2 cellular contexts compared by ENCODE assay signal in genomic region chr10:106500585-106501525, GRCh38.
A peak's percentile ranks its signal among the peaks of the same experiment; 100 is the strongest.
TF ChIP-seq lines count a peak whose summit lies in the region.

No MANE protein-coding gene starts in this region.

TF ChIP-seq in IMR-90, 13 proteins besides CTCF, POLR2A, EP300 and RAD21:
- TF ChIP-seq CHD1 (IDR thresholded peaks at IDR 0.05; ENCODE audit: low read depth, low read length) (no peak), NFE2L2 (IDR thresholded peaks at IDR 0.05; ENCODE audit: low read depth, low read length) (no peak), SMC3 (IDR thresholded peaks at IDR 0.05; ENCODE audit: low read depth, low read length) (no peak), FOS (IDR thresholded peaks at IDR 0.05; ENCODE audit: low read depth, low read length) (no peak), MXI1 (IDR thresholded peaks at IDR 0.05; ENCODE audit: borderline replicate concordance, low read depth, low read length) (no peak), RFX5 (IDR thresholded peaks at IDR 0.05; ENCODE audit: low read depth, low read length) (no peak), MAZ (IDR thresholded peaks at IDR 0.05; ENCODE audit: borderline replicate concordance, low read depth, low read length) (no peak), ELK1 (IDR thresholded peaks at IDR 0.05; ENCODE audit: borderline replicate concordance, low read depth, low read length) (no peak)

TF ChIP-seq in H1, 55 proteins besides CTCF, POLR2A, EP300 and RAD21:
- no peak for TF ChIP-seq CBX8 (IDR thresholded peaks at IDR 0.05; ENCODE audit: borderline replicate concordance, low read depth, low read length)
- TF ChIP-seq SIX5 (IDR thresholded peaks at IDR 0.05; ENCODE audit: low read depth, low read length) = no peak
- TF ChIP-seq ATF2 (IDR thresholded peaks at IDR 0.05; ENCODE audit: low read length) = no peak
- no peak for TF ChIP-seq SIN3A (conservative IDR thresholded peaks at IDR 0.05 in 1 of 2, IDR thresholded peaks at IDR 0.05 in 1 of 2; ENCODE audit: low read depth in 1 of 2, low read length in 2 of 2)
- TF ChIP-seq CEBPB (IDR thresholded peaks at IDR 0.05; ENCODE audit: low read depth, low read length) = peak; percentile 61; the same call in 1 of the 2 replicates
- TF ChIP-seq TEAD4 (IDR thresholded peaks at IDR 0.05; ENCODE audit: low read depth, low read length) = no peak
- TF ChIP-seq E2F6 (IDR thresholded peaks at IDR 0.05) = no peak
